In genomic region chr9:131736440-131736839, GRCh38 we compare ENCODE assay signal across 9 cellular contexts. TPM values are rescaled to one million over a fixed set of nuclear protein-coding genes. Genes with fewer than 3 reads are reported as not detected.
DNase-seq lines count a peak whose midpoint lies in the region; ATAC-seq, FAIRE-seq and TF ChIP-seq lines count a peak whose summit lies in the region.
"Had no signal": no experiment of that assay in that cellular context is flagged by ENCODE, and none has a peak within 500 bp of the region (broad histone marks: within the 10 kb centered on the region; RNA-seq: fewer than 3 reads in every experiment).

No MANE protein-coding gene starts in this region.

- CTCF ChIA-PET in CD4-positive, alpha-beta memory T cell (lab: Charles Lee; ENCODE audit: partially characterized antibody), result interaction anchor here (1.0 to 13.4 kb wide), 9 partner anchors 8 to 145 kb away, joined by 3 to 186 read pairs (median 4); no protein-coding TSS in a partner anchor
- CTCF ChIA-PET in naive thymus-derived CD4-positive, alpha-beta T cell (lab: Charles Lee), result interaction anchor here (0.6 to 1.3 kb wide), 4 partner anchors 8 to 138 kb away, joined by 3 to 4 read pairs (median 4); no protein-coding TSS in a partner anchor

- POLR2A ChIA-PET in CD4-positive, alpha-beta memory T cell (lab: Charles Lee; ENCODE audit: partially characterized antibody), result interaction anchor here (0.6 to 19.6 kb wide), 11 partner anchors 10 to 505 kb away, joined by 3 to 692 read pairs (median 4); partner anchors contain the start of gene POMT1
- POLR2A ChIA-PET in naive thymus-derived CD4-positive, alpha-beta T cell (lab: Charles Lee), result interaction anchor here (0.5 to 1.5 kb wide), 4 partner anchors 9 to 1046 kb away, joined by 3 to 4 read pairs (median 3); no protein-coding TSS in a partner anchor

- H3K4me3 ChIP-seq in CD4-positive, alpha-beta memory T cell (ENCODE audit: low read length in 2 of 2), result peak overlapping the region; percentile 7 to 27
- H3K4me3 ChIP-seq in astrocyte (ENCODE audit: insufficient read depth, low read depth, low read length) (no peak overlapping the region), coronary artery (no peak overlapping the region)
- peak overlapping the region; percentile 21 for H3K4me3 ChIP-seq in naive thymus-derived CD4-positive, alpha-beta T cell (ENCODE audit: low read length)

- no peaks in the 10 kb centered on the region for H3K36me3 ChIP-seq in CD4-positive, alpha-beta memory T cell (ENCODE audit: insufficient read depth, low read length)
- H3K36me3 ChIP-seq in astrocyte (ENCODE audit: insufficient read depth, low read length), result no peaks in the 10 kb centered on the region
- no peaks in the 10 kb centered on the region for H3K36me3 ChIP-seq in naive thymus-derived CD4-positive, alpha-beta T cell (ENCODE audit: control insufficient read depth in 2 of 3, insufficient read depth in 3 of 3, low read length in 3 of 3)

- no peaks in the 10 kb centered on the region for H3K27me3 Mint-ChIP-seq in CD4-positive, alpha-beta memory T cell
- H3K27me3 Mint-ChIP-seq in IgD-negative memory B cell (no peaks in the 10 kb centered on the region), astrocyte (ENCODE audit: low read depth, unreplicated experiment) (no peaks in the 10 kb centered on the region), HFFc6 (ENCODE audit: insufficient read depth) (no peaks in the 10 kb centered on the region; the same call in none of the 2 replicates)
- no peaks in the 10 kb centered on the region for H3K27me3 Mint-ChIP-seq in naive thymus-derived CD4-positive, alpha-beta T cell

- H3K9ac ChIP-seq in astrocyte (ENCODE audit: low read length), result no peak overlapping the region

- peaks cover 59% of the 10 kb centered on the region for H3K79me2 ChIP-seq in astrocyte (ENCODE audit: insufficient read depth, low read length)

- no peak overlapping the region for H3K4me2 ChIP-seq in astrocyte (ENCODE audit: low read length)

- peaks cover 0 to 2% (median 0%) of the 10 kb centered on the region in 8 donors for H3K9me3 Mint-ChIP-seq in CD4-positive, alpha-beta memory T cell
- H3K9me3 Mint-ChIP-seq in IgD-negative memory B cell, result no peaks in the 10 kb centered on the region
- no peaks in the 10 kb centered on the region for H3K9me3 Mint-ChIP-seq in astrocyte (ENCODE audit: unreplicated experiment)
- H3K9me3 Mint-ChIP-seq in naive thymus-derived CD4-positive, alpha-beta T cell, result no peaks in the 10 kb centered on the region
- H3K9me3 Mint-ChIP-seq in HFFc6, result no peaks in the 10 kb centered on the region

- no peaks in the 10 kb centered on the region for H3K9me3 ChIP-seq in CD4-positive, alpha-beta memory T cell (ENCODE audit: control insufficient read depth in 1 of 2, low read length in 2 of 2)
- no peaks in the 10 kb centered on the region for H3K9me3 ChIP-seq in astrocyte (ENCODE audit: insufficient read depth, low read depth, low read length)
- no peaks in the 10 kb centered on the region for H3K9me3 ChIP-seq in naive thymus-derived CD4-positive, alpha-beta T cell (ENCODE audit: control insufficient read depth in 2 of 3, low read length in 3 of 3)

- no peaks in the 10 kb centered on the region for H3K27me3 ChIP-seq in CD4-positive, alpha-beta memory T cell (ENCODE audit: insufficient read depth, low read length)
- no peaks in the 10 kb centered on the region for H3K27me3 ChIP-seq in astrocyte (ENCODE audit: insufficient read depth, low read length)
- no peaks in the 10 kb centered on the region for H3K27me3 ChIP-seq in naive thymus-derived CD4-positive, alpha-beta T cell (ENCODE audit: control insufficient read depth in 2 of 2, insufficient read depth in 2 of 2, low read length in 2 of 2)

- H4K20me1 ChIP-seq in astrocyte (ENCODE audit: insufficient read depth, low read length), result peaks cover 63% of the 10 kb centered on the region

- peak overlapping the region; percentile 63 to 88 (median 83) for H3K4me3 Mint-ChIP-seq in CD4-positive, alpha-beta memory T cell
- H3K4me3 Mint-ChIP-seq in IgD-negative memory B cell (peak overlapping the region; percentile 71 to 93 (median 78)), astrocyte (ENCODE audit: unreplicated experiment) (peak overlapping the region; percentile 12), HFFc6 (no peak overlapping the region)
- H3K4me3 Mint-ChIP-seq in naive thymus-derived CD4-positive, alpha-beta T cell, result peak overlapping the region; percentile 58 to 89 (median 76)

- intact Hi-C loops in CD4-positive, alpha-beta memory T cell (cut with micrococcal nuclease), result loop anchor here (10.0 kb wide), 1 partner anchor 482 kb away; no protein-coding TSS in a partner anchor
- intact Hi-C loops in naive thymus-derived CD4-positive, alpha-beta T cell (cut with micrococcal nuclease), result loop anchor here (5.0 to 10.0 kb wide), 2 partner anchors 339 to 482 kb away; no protein-coding TSS in a partner anchor

- no peak for FAIRE-seq in astrocyte (lab: Jason Lieb, UNC)
- no peak for FAIRE-seq in HTR-8/SVneo (lab: Jason Lieb, UNC)

- H3K36me3 Mint-ChIP-seq in CD4-positive, alpha-beta memory T cell, result peaks cover 9 to 37% of the 10 kb centered on the region in 2 donors
- H3K36me3 Mint-ChIP-seq in IgD-negative memory B cell, result peaks cover 8% of the 10 kb centered on the region
- H3K36me3 Mint-ChIP-seq in astrocyte (ENCODE audit: low read depth, unreplicated experiment), result peaks cover 16% of the 10 kb centered on the region
- peaks cover 0 to 40% (median 0%) of the 10 kb centered on the region in 5 donors for H3K36me3 Mint-ChIP-seq in naive thymus-derived CD4-positive, alpha-beta T cell
- peaks cover 19% of the 10 kb centered on the region for H3K36me3 Mint-ChIP-seq in HFFc6 (ENCODE audit: low read depth)

- H3K27ac ChIP-seq in CD4-positive, alpha-beta memory T cell (ENCODE audit: low read depth, low read length), result peak overlapping the region; percentile 84
- H3K27ac ChIP-seq in astrocyte (ENCODE audit: low read depth, low read length) (no peak overlapping the region), coronary artery (peak overlapping the region in 1 of 2 donors; percentile 62)
- peak overlapping the region; percentile 45 for H3K27ac ChIP-seq in naive thymus-derived CD4-positive, alpha-beta T cell (ENCODE audit: low read depth, low read length)

- peaks cover 78% of the 10 kb centered on the region for H3K4me1 ChIP-seq in CD4-positive, alpha-beta memory T cell (ENCODE audit: insufficient read depth, low read length)
- peaks cover 49% of the 10 kb centered on the region for H3K4me1 ChIP-seq in astrocyte (ENCODE audit: insufficient read depth, low read length)
- peaks cover 67 to 68% of the 10 kb centered on the region in 2 donors for H3K4me1 ChIP-seq in naive thymus-derived CD4-positive, alpha-beta T cell (ENCODE audit: control insufficient read depth in 2 of 2, insufficient read depth in 2 of 2, low read length in 2 of 2)

- peak overlapping the region; percentile 89 to 98 (median 96) for H3K27ac Mint-ChIP-seq in CD4-positive, alpha-beta memory T cell
- H3K27ac Mint-ChIP-seq in IgD-negative memory B cell (peak overlapping the region; percentile 94 to 99 (median 95)), astrocyte (ENCODE audit: unreplicated experiment) (no peak overlapping the region), HFFc6 (no peak overlapping the region)
- peak overlapping the region; percentile 84 to 99 (median 90) for H3K27ac Mint-ChIP-seq in naive thymus-derived CD4-positive, alpha-beta T cell

- DNase-seq in CD4-positive, alpha-beta memory T cell, result no peak
- DNase-seq in astrocyte (ENCODE audit: low read depth), result no peak
- no peak for DNase-seq in naive thymus-derived CD4-positive, alpha-beta T cell
- DNase-seq in coronary artery (ENCODE audit: low spot score), result no peak
- no peak for DNase-seq in HFFc6
- DNase-seq in HTR-8/SVneo (ENCODE audit: insufficient read length, low spot score), result no peak
- DNase-seq in dedifferentiated amniotic fluid mesenchymal stem cell (ENCODE audit: extremely low spot score), result no peak
- DNase-seq: KG1 had no signal

- H3K4me1 Mint-ChIP-seq in CD4-positive, alpha-beta memory T cell, result peaks cover 56 to 78% (median 68%) of the 10 kb centered on the region in 4 donors
- H3K4me1 Mint-ChIP-seq in IgD-negative memory B cell, result peaks cover 59 to 61% (median 60%) of the 10 kb centered on the region in 3 donors
- H3K4me1 Mint-ChIP-seq in astrocyte (ENCODE audit: low read depth, unreplicated experiment), result peaks cover 64% of the 10 kb centered on the region
- H3K4me1 Mint-ChIP-seq in naive thymus-derived CD4-positive, alpha-beta T cell, result peaks cover 55 to 73% (median 70%) of the 10 kb centered on the region in 7 donors
- peaks cover 68% of the 10 kb centered on the region for H3K4me1 Mint-ChIP-seq in HFFc6 (ENCODE audit: low read depth)

- TF ChIP-seq CTCF in astrocyte (IDR thresholded peaks at IDR 0.05; ENCODE audit: insufficient read depth, low read depth, low read length) (no peak), coronary artery (IDR thresholded peaks at IDR 0.05) (no peak), HFFc6 (IDR thresholded peaks at IDR 0.05) (no peak)

- no peak for ATAC-seq in naive thymus-derived CD4-positive, alpha-beta T cell

- H2AFZ ChIP-seq in astrocyte (ENCODE audit: low read depth, low read length), result no peak overlapping the region

RNA-seq across cellular contexts. Expression of gene RAPGEF1, which starts 3.4 kb away (rescaled TPM):
- total RNA-seq in CD4-positive, alpha-beta memory T cell, result 100 to 1,000 TPM; 129 to 149 TPM
- polyA plus RNA-seq in CD4-positive, alpha-beta memory T cell, result 10 to 100 TPM in 1 of 2 donors, 1 to 10 TPM in 1; 1.5 to 23.0 TPM
- 40.8 TPM for polyA plus RNA-seq in IgD-negative memory B cell
- 63.2 and 76.8 TPM in 2 replicates for total RNA-seq in astrocyte
- total RNA-seq in naive thymus-derived CD4-positive, alpha-beta T cell, result 100 to 1,000 TPM in 2 of 5 experiments, 10 to 100 TPM in 3; 81.1 to 181 (median 85.8) TPM
- 1 to 10 TPM; 1.2 to 4.7 TPM for polyA plus RNA-seq in naive thymus-derived CD4-positive, alpha-beta T cell
- 10 to 100 TPM; 38.6 to 46.6 (median 42.3) TPM for total RNA-seq in HFFc6 (2021; fragmentation: NEBNext Ultra II Directional; extraction: Animal tissue kit (Norgen Biotek cat#: 25700))

Comparison
In these comparisons a context has a peak if more than half of its experiments do, and no peak if none do; other contexts are left out.
1. H3K4me3 ChIP-seq: peak in CD4-positive, alpha-beta memory T cell (2 of 2) and naive thymus-derived CD4-positive, alpha-beta T cell (single experiment); none in astrocyte (single experiment) and coronary artery (single experiment).
2. H3K27ac Mint-ChIP-seq: peak in CD4-positive, alpha-beta memory T cell (7 of 7), IgD-negative memory B cell (3 of 3) and naive thymus-derived CD4-positive, alpha-beta T cell (9 of 9); none in astrocyte (single experiment) and HFFc6 (single experiment).